7 cellular contexts compared by ENCODE assay signal in the genomic region with DNA sequence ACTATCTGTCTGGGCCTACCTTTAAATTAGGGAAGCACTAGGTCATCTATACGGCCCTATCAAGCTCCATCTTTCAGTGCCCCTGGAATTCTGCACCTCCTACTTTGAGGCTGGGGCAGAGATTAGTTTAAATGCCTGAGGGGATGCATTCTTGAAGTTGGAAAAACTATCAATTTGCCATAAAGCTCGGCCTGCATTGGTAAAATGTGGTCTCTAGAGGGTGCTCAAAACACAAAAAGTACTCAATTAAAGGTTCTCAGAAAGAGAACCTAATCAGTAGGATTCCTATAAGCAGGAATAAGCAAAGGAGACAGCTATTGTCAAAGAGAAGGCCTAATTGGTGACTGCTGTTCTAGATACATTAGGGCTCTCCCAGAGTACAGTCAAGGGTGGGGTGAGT.
DNase-seq lines count a peak whose midpoint lies in the region; ATAC-seq, FAIRE-seq and TF ChIP-seq lines count a peak whose summit lies in the region.

No MANE protein-coding gene starts in this region.

- H3K27ac ChIP-seq in MM.1S (ENCODE audit: low read length) = no peak overlapping the region
- H3K27ac ChIP-seq in small intestine (ENCODE audit: low read depth in 1 of 2, low read length in 1 of 2) = no peak overlapping the region

- DNase-seq in GM10248 (ENCODE audit: extremely low spot score) = no peak
- no peak for DNase-seq in MM.1S
- peak; percentile 0 for DNase-seq in epithelial cell of proximal tubule (ENCODE audit: low read depth)
- peak; percentile 23 for DNase-seq in pons (ENCODE audit: low spot score)
- DNase-seq in GM20000 (ENCODE audit: low spot score) = no peak
- DNase-seq in small intestine = no peak

- H3K4me3 ChIP-seq in MM.1S (ENCODE audit: low read length) (no peak overlapping the region), epithelial cell of proximal tubule (ENCODE audit: low read depth, low read length) (no peak overlapping the region), small intestine (ENCODE audit: low read depth in 1 of 2, low read length in 2 of 2) (no peak overlapping the region)

- CTCF ChIA-PET in GM10248 (lab: Yijun Ruan, JAX) = interaction anchor here (0.9 to 1.6 kb wide), 3 partner anchors 17 to 697 kb away, joined by 3 read pairs; no protein-coding TSS in a partner anchor

- H3K9ac ChIP-seq in MM.1S (ENCODE audit: low read length) = no peak overlapping the region

- H3K4me1 ChIP-seq in MM.1S (ENCODE audit: low read length) (no peaks in the 10 kb centered on the region), small intestine (ENCODE audit: control insufficient read depth in 2 of 2, insufficient read depth in 1 of 2, low read depth in 1 of 2, low read length in 1 of 2) (no peaks in the 10 kb centered on the region)

- no peak overlapping the region for H3K4me2 ChIP-seq in MM.1S (ENCODE audit: low read depth, low read length)

- TF ChIP-seq CTCF in GM10248 (IDR thresholded peaks at IDR 0.05; ENCODE audit: control extremely low read depth, extremely low read depth, low read depth, missing control alignments) (peak; percentile 4), MM.1S (IDR thresholded peaks at IDR 0.05; ENCODE audit: low read length) (peak; percentile 38), epithelial cell of proximal tubule (conservative IDR thresholded peaks at IDR 0.05; ENCODE audit: low read depth, low read length) (peak; percentile 55), GM20000 (IDR thresholded peaks at IDR 0.05; ENCODE audit: extremely low read depth, missing control alignments) (no peak)

- no peaks in the 10 kb centered on the region for H3K36me3 ChIP-seq in MM.1S (replicated peaks; ENCODE audit: insufficient read depth, low read length)
- H3K36me3 ChIP-seq in small intestine (ENCODE audit: control insufficient read depth in 2 of 2, insufficient read depth in 2 of 2, low read length in 2 of 2) = no peaks in the 10 kb centered on the region

- H3K27me3 ChIP-seq in MM.1S (replicated peaks; ENCODE audit: insufficient read depth, low read length) (no peaks in the 10 kb centered on the region), small intestine (ENCODE audit: control insufficient read depth in 2 of 2, insufficient read depth in 2 of 2, low read length in 2 of 2) (no peaks in the 10 kb centered on the region)

- no peaks in the 10 kb centered on the region for H3K9me3 ChIP-seq in MM.1S (replicated peaks; ENCODE audit: insufficient read depth, low read length)
- peaks cover 2% of the 10 kb centered on the region for H3K9me3 ChIP-seq in small intestine (ENCODE audit: control insufficient read depth, low read depth)

- POLR2A ChIA-PET in GM10248 (lab: Yijun Ruan, JAX) = no interaction called here

- H4K20me1 ChIP-seq in MM.1S (ENCODE audit: insufficient read depth, low read length) = no peaks in the 10 kb centered on the region

- ATAC-seq in GM19351 (IDR thresholded peaks at IDR 0.05; ENCODE audit: unreplicated experiment) = no peak

- H3F3A ChIP-seq in MM.1S (ENCODE audit: insufficient read depth, low read length) = no peaks in the 10 kb centered on the region

- no peaks in the 10 kb centered on the region for H3K79me2 ChIP-seq in MM.1S (ENCODE audit: low read length)

- no peak overlapping the region for H2AFZ ChIP-seq in MM.1S (ENCODE audit: low read length)

- WGBS in small intestine, 3 donors = 2 to 8% (median 6%) methylated on average over 2 of the region's 2 CpGs

- FAIRE-seq in small intestine (lab: Jason Lieb, UNC) = no peak

- no peaks in the 10 kb centered on the region for H3K9me2 ChIP-seq in MM.1S (replicated peaks; ENCODE audit: insufficient read depth, low read length)

Comparison
In these comparisons a context has a peak if more than half of its experiments do, and no peak if none do; other contexts are left out.
1. DNase-seq: peak in epithelial cell of proximal tubule (single experiment) and pons (single experiment); none in GM10248 (single experiment), MM.1S (single experiment), GM20000 (single experiment) and small intestine (single experiment).